In the genomic region with DNA sequence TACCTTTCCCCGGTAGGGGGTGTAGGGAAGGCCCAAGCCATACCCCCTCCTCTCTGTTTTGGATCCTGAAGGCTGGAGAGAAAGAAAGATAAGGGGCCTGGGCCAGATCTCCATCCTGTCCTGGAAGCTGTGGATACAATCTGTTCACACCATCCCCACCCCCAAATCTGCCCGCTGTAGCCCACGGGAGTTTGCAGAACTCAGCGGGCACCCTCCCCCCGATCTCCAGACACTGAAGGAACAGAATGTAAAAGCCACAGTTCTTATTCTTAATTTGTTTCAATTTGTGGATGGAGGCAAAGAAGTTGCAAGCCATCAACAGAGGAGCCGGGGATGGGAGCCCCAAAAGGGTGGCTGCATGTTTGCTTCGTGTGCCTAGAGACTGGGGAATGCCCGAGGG, we compare ENCODE assay signal across 21 cellular contexts. TPM values are rescaled to one million over a fixed set of nuclear protein-coding genes. Genes with fewer than 3 reads are reported as not detected.
DNase-seq lines count a peak whose midpoint lies in the region; ATAC-seq and TF ChIP-seq lines count a peak whose summit lies in the region.
"Had no signal": no experiment of that assay in that cellular context is flagged by ENCODE, and none has a peak within 500 bp of the region (broad histone marks: within the 10 kb centered on the region; RNA-seq: fewer than 3 reads in every experiment).

No MANE protein-coding gene starts in this region.

- no peak overlapping the region for H3K4me3 ChIP-seq in Panc1 (ENCODE audit: low read depth in 2 of 2, low read length in 2 of 2)
- H3K4me3 ChIP-seq in esophagus muscularis mucosa, result no peak overlapping the region
- H3K4me3 ChIP-seq in ascending aorta, result no peak overlapping the region
- H3K4me3 ChIP-seq: PC-9, SK-N-MC, skin epidermis had no signal

- H3K36me3 ChIP-seq in Panc1 (ENCODE audit: control insufficient read depth, insufficient read depth, low read length) (no peaks in the 10 kb centered on the region), esophagus muscularis mucosa (peaks cover 0 to 7% (median 0%) of the 10 kb centered on the region in 4 donors), ascending aorta (no peaks in the 10 kb centered on the region)

- H3K4me1 Mint-ChIP-seq in activated CD8-positive, alpha-beta memory T cell treated with anti-CD3 and anti-CD28 coated beads, Interleukin-2, amount 10 ng/mL, durations not matched to agents 7 days and 5 days, result peaks cover 68% of the 10 kb centered on the region

- H3K27ac Mint-ChIP-seq in activated CD8-positive, alpha-beta memory T cell treated with anti-CD3 and anti-CD28 coated beads, Interleukin-2, amount 10 ng/mL, durations not matched to agents 7 days and 5 days, result peak overlapping the region; percentile 80
- H3K27ac Mint-ChIP-seq: type B pancreatic cell had no signal

- H3K4me1 ChIP-seq in Panc1 (ENCODE audit: control insufficient read depth, insufficient read depth, low read length) (peaks cover 60% of the 10 kb centered on the region), esophagus muscularis mucosa (peaks cover 72 to 89% (median 88%) of the 10 kb centered on the region in 4 donors), ascending aorta (peaks cover 26 to 43% of the 10 kb centered on the region in 2 donors)

- TF ChIP-seq CTCF in Panc1 (IDR thresholded peaks at IDR 0.05) (no peak), esophagus muscularis mucosa (IDR thresholded peaks at IDR 0.05) (no peak), ascending aorta (IDR thresholded peaks at IDR 0.05) (no peak)

- no TSS peak for BruUV-seq in Panc1 (replicated peaks; lab: Mats Ljungman, UMichigan)

- no peak for ATAC-seq in activated CD8-positive, alpha-beta memory T cell treated with anti-CD3 and anti-CD28 coated beads, Interleukin-2, amount 10 ng/mL, durations not matched to agents 7 days and 5 days
- no peak for ATAC-seq in Panc1
- ATAC-seq: left colon had no signal

- no peak for TF ChIP-seq POLR2A in esophagus muscularis mucosa (IDR thresholded peaks at IDR 0.05; ENCODE audit: low read depth)

- peaks cover 29% of the 10 kb centered on the region for H3K36me3 Mint-ChIP-seq in activated CD8-positive, alpha-beta memory T cell treated with anti-CD3 and anti-CD28 coated beads, Interleukin-2, amount 10 ng/mL, durations not matched to agents 7 days and 5 days

- POLR2A ChIA-PET in Panc1 (lab: Charles Lee), result no interaction called here

- no peak for DNase-seq in activated CD8-positive, alpha-beta memory T cell treated with anti-CD3 and anti-CD28 coated beads, Interleukin-2, amount 10 ng/mL, durations not matched to agents 7 days and 5 days
- no peak for DNase-seq in activated CD8-positive, alpha-beta memory T cell treated with anti-CD3 and anti-CD28 coated beads for 24 hours
- no peak for DNase-seq in Panc1 (ENCODE audit: low read depth, low spot score)
- no peak for DNase-seq in esophagus muscularis mucosa (ENCODE audit: extremely low spot score)
- DNase-seq in NCI-H2227 treated with DMSO at 0.1 percent for 48 hours (lab: John Stamatoyannopoulos, UW), result no peak
- DNase-seq in ascending aorta (ENCODE audit: low spot score in 2 of 2), result no peak
- no peak for DNase-seq in NOMO-1 treated with dmso at 0.1 percent for 144 hours (lab: John Stamatoyannopoulos, UW; ENCODE audit: unreplicated experiment)
- DNase-seq: ACHN; central memory CD4-positive, alpha-beta T cell; COR-L47; hypothalamus; left colon; NCI-H2029; NCI-H526 treated with DMSO at 0.1 percent for 48 hours; PC-9 had no signal

- peak overlapping the region; percentile 24 for H3K27ac ChIP-seq in Panc1 (ENCODE audit: low read length)
- peak overlapping the region; percentile 21 to 95 (median 34) for H3K27ac ChIP-seq in esophagus muscularis mucosa (replicated peaks in 1 of 4)
- H3K27ac ChIP-seq in temporal lobe (ENCODE audit: low read depth, low read length), result peak overlapping the region; percentile 17
- peak overlapping the region in 1 of 2 donors; percentile 5 for H3K27ac ChIP-seq in ascending aorta
- H3K27ac ChIP-seq: PC-9, SK-N-MC had no signal

- H3K27me3 Mint-ChIP-seq in activated CD8-positive, alpha-beta memory T cell treated with anti-CD3 and anti-CD28 coated beads, Interleukin-2, amount 10 ng/mL, durations not matched to agents 7 days and 5 days, result no peaks in the 10 kb centered on the region
- H3K27me3 Mint-ChIP-seq: IgD-negative memory B cell, type B pancreatic cell had no signal

- H3K27me3 ChIP-seq in Panc1 (ENCODE audit: control insufficient read depth, insufficient read depth, low read length) (no peaks in the 10 kb centered on the region), esophagus muscularis mucosa (no peaks in the 10 kb centered on the region), ascending aorta (no peaks in the 10 kb centered on the region)

- intact Hi-C loops in Panc1 (cut with micrococcal nuclease; ENCODE audit: unreplicated experiment) (no loop called here), esophagus muscularis mucosa (cut with DNase I) (no loop called here), ascending aorta (cut with DNase I) (no loop called here)

- H3K9me3 ChIP-seq in Panc1 (ENCODE audit: control insufficient read depth, insufficient read depth, low read depth, low read length) (no peaks in the 10 kb centered on the region), esophagus muscularis mucosa (no peaks in the 10 kb centered on the region), ascending aorta (no peaks in the 10 kb centered on the region)

- no peaks in the 10 kb centered on the region for H3K9me3 Mint-ChIP-seq in activated CD8-positive, alpha-beta memory T cell treated with anti-CD3 and anti-CD28 coated beads, Interleukin-2, amount 10 ng/mL, durations not matched to agents 7 days and 5 days (ENCODE audit: low read depth)
- H3K9me3 Mint-ChIP-seq: IgD-negative memory B cell, type B pancreatic cell had no signal

- in situ Hi-C loops in Panc1 (cut with HindIII; ENCODE audit: low pct_unique_long_range_greater_than_20kb, low sequenced_read_pairs), result no loop called here

- CTCF ChIA-PET in activated CD8-positive, alpha-beta memory T cell treated with anti-CD3 and anti-CD28 coated beads, Interleukin-2, amount 10 ng/mL, durations not matched to agents 7 days and 5 days (lab: Charles Lee), result interaction anchor here (1.0 to 1.4 kb wide), 3 partner anchors 17 to 29 kb away, joined by 3 to 4 read pairs (median 3); a partner anchor contains a TSS
- CTCF ChIA-PET in Panc1 (lab: Charles Lee), result no interaction called here

- TF ChIP-seq EP300 in esophagus muscularis mucosa (IDR thresholded peaks at IDR 0.05), result no peak

- no peak overlapping the region for H3K4me3 Mint-ChIP-seq in activated CD8-positive, alpha-beta memory T cell treated with anti-CD3 and anti-CD28 coated beads, Interleukin-2, amount 10 ng/mL, durations not matched to agents 7 days and 5 days
- H3K4me3 Mint-ChIP-seq: type B pancreatic cell had no signal

- 83% methylated on average over 8 of the region's 8 CpGs for WGBS in esophagus muscularis mucosa

RNA-seq across cellular contexts. Expression of a gene that starts 27.2 kb away (rescaled TPM):
- not detected for total RNA-seq in activated CD8-positive, alpha-beta memory T cell treated with anti-CD3 and anti-CD28 coated beads, Interleukin-2, amount 10 ng/mL, durations not matched to agents 7 days and 5 days
- total RNA-seq in Panc1 (2021; ENCODE audit: unreplicated experiment) (0.33 TPM), esophagus muscularis mucosa (under 1 TPM in 2 of 4 donors, not detected in 2; 0.40 to 0.50 TPM), temporal lobe (not detected), ascending aorta (not detected)
- 5.8 TPM for polyA plus RNA-seq in Panc1 (2012; ENCODE audit: insufficient read length)
- total RNA-seq: G401, PC-9 had no signal
- polyA plus RNA-seq: IgD-negative memory B cell had no signal

RNA-seq across cellular contexts. Expression of a gene that starts 28.4 kb away (rescaled TPM):
- total RNA-seq in activated CD8-positive, alpha-beta memory T cell treated with anti-CD3 and anti-CD28 coated beads, Interleukin-2, amount 10 ng/mL, durations not matched to agents 7 days and 5 days, result 10 to 100 TPM; 29.9 to 39.5 TPM
- total RNA-seq in Panc1 (2021; ENCODE audit: unreplicated experiment) (55.6 TPM), esophagus muscularis mucosa (10 to 100 TPM; 26.2 to 53.5 (median 52.2) TPM), temporal lobe (4.9 TPM), ascending aorta (77.3 TPM)
- polyA plus RNA-seq in Panc1 (2012; ENCODE audit: insufficient read length), result 59.9 TPM

RNA-seq across cellular contexts. Expression of a gene that starts 49.7 kb away (rescaled TPM):
- total RNA-seq in activated CD8-positive, alpha-beta memory T cell treated with anti-CD3 and anti-CD28 coated beads, Interleukin-2, amount 10 ng/mL, durations not matched to agents 7 days and 5 days, result 100 to 1,000 TPM; 109 to 111 TPM
- total RNA-seq in Panc1 (2021; ENCODE audit: unreplicated experiment) (66.3 TPM), esophagus muscularis mucosa (under 1 TPM; 0.32 to 0.83 (median 0.44) TPM), temporal lobe (2.0 TPM), ascending aorta (1.2 TPM)
- polyA plus RNA-seq in Panc1 (2012; ENCODE audit: insufficient read length), result 24.3 TPM

Comparison
In these comparisons a context has a peak if more than half of its experiments do, and no peak if none do; other contexts are left out.
1. RNA of a gene that starts 49.7 kb away (total RNA-seq): 109 to 111 TPM in activated CD8-positive, alpha-beta memory T cell treated with anti-CD3 and anti-CD28 coated beads, Interleukin-2, amount 10 ng/mL, durations not matched to agents 7 days and 5 days and 66.3 TPM in Panc1 (single experiment); 2.0 TPM in temporal lobe (single experiment), 1.2 TPM in ascending aorta (single experiment) and 0.32 to 0.83 TPM in esophagus muscularis mucosa; every median in the first group is over 10 times any median in the second.